In genomic region chr9:107749787-107750444, GRCh38 we compare ENCODE assay signal across 9 cellular contexts.
DNase-seq lines count a peak whose midpoint lies in the region; ATAC-seq, FAIRE-seq and TF ChIP-seq lines count a peak whose summit lies in the region.
"Had no signal": no experiment of that assay in that cellular context is flagged by ENCODE, and none has a peak within 500 bp of the region (broad histone marks: within the 10 kb centered on the region; RNA-seq: fewer than 3 reads in every experiment).

No MANE protein-coding gene starts in this region.

- H3K4me2 ChIP-seq in smooth muscle cell, result peak overlapping the region; percentile 11

- peaks cover 11% of the 10 kb centered on the region for H3F3A ChIP-seq in smooth muscle cell (ENCODE audit: low read depth)

- no peak overlapping the region for H3K27ac Mint-ChIP-seq in CD4-positive, alpha-beta T cell
- H3K27ac Mint-ChIP-seq: activated naive CD8-positive, alpha-beta T cell had no signal

- H3K27me3 ChIP-seq in BJ (ENCODE audit: control insufficient read depth, insufficient read depth, low read length), result no peaks in the 10 kb centered on the region
- H3K27me3 ChIP-seq in iPS-20b (ENCODE audit: insufficient read depth, low read length), result no peaks in the 10 kb centered on the region
- no peaks in the 10 kb centered on the region for H3K27me3 ChIP-seq in smooth muscle cell (ENCODE audit: low read depth)
- H3K27me3 ChIP-seq in CD4-positive, alpha-beta T cell (ENCODE audit: control insufficient read depth, insufficient read depth, low read length), result no peaks in the 10 kb centered on the region

- no peaks in the 10 kb centered on the region for H4K20me1 ChIP-seq in smooth muscle cell (ENCODE audit: low read depth)

- H3K4me1 Mint-ChIP-seq in CD4-positive, alpha-beta T cell (ENCODE audit: low read depth), result no peaks in the 10 kb centered on the region

- in situ Hi-C loops in astrocyte of the cerebellum (cut with HindIII; ENCODE audit: low sequenced_read_pairs), result no loop called here

- no peaks in the 10 kb centered on the region for H3K79me2 ChIP-seq in smooth muscle cell (ENCODE audit: low read depth)

- no peak overlapping the region for H2AFZ ChIP-seq in smooth muscle cell (ENCODE audit: low read depth)

- H3K9me3 ChIP-seq in iPS-20b (ENCODE audit: insufficient read depth, low read depth, low read length) (no peaks in the 10 kb centered on the region), smooth muscle cell (replicated peaks; ENCODE audit: low read depth) (no peaks in the 10 kb centered on the region)
- no peaks in the 10 kb centered on the region for H3K9me3 ChIP-seq in CD4-positive, alpha-beta T cell (ENCODE audit: control insufficient read depth, low read length)

- H3K4me3 ChIP-seq in BJ (ENCODE audit: low read depth, low read length) (no peak overlapping the region), astrocyte of the cerebellum (ENCODE audit: low read depth, low read length) (no peak overlapping the region), iPS-20b (ENCODE audit: low read length) (no peak overlapping the region), smooth muscle cell (no peak overlapping the region)

- DNase-seq in BJ (ENCODE audit: low read depth), result peak; percentile 71
- peak; percentile 36 for DNase-seq in NCI-H1092 (lab: John Stamatoyannopoulos, UW)
- peak; percentile 80 for DNase-seq in astrocyte of the cerebellum (ENCODE audit: low read depth)
- no peak for DNase-seq in smooth muscle cell (lab: John Stamatoyannopoulos, UW; ENCODE audit: unreplicated experiment)
- DNase-seq in CD4-positive, alpha-beta T cell, result no peak
- no peak for DNase-seq in GM19239 (ENCODE audit: insufficient read length, low spot score)

- peak overlapping the region; percentile 35; the same call in 1 of the 2 replicates for H3K9ac ChIP-seq in iPS-20b (ENCODE audit: low read depth, low read length)
- H3K9ac ChIP-seq in smooth muscle cell (ENCODE audit: low read depth), result no peak overlapping the region

- FAIRE-seq in GM19239 (lab: Jason Lieb, UNC), result no peak

- no peaks in the 10 kb centered on the region for H3K36me3 ChIP-seq in BJ (ENCODE audit: control insufficient read depth, insufficient read depth, low read length)
- no peaks in the 10 kb centered on the region for H3K36me3 ChIP-seq in iPS-20b (ENCODE audit: insufficient read depth, low read depth, low read length)
- no peaks in the 10 kb centered on the region for H3K36me3 ChIP-seq in smooth muscle cell (ENCODE audit: low read depth)

- WGBS in smooth muscle cell (ENCODE audit: low lambda C conversion rate), result 67% methylated on average over 5 of the region's 5 CpGs

- H3K9me3 Mint-ChIP-seq in CD4-positive, alpha-beta T cell, result no peaks in the 10 kb centered on the region

- CTCF ChIA-PET in BJ (lab: Yijun Ruan, JAX), result no interaction called here
- CTCF ChIA-PET in CD4-positive, alpha-beta T cell (lab: Charles Lee), result no interaction called here

- H3K27ac ChIP-seq in iPS-20b (ENCODE audit: low read length) (no peak overlapping the region), smooth muscle cell (ENCODE audit: low read depth) (peak overlapping the region; percentile 90)
- no peak overlapping the region for H3K27ac ChIP-seq in CD4-positive, alpha-beta T cell (ENCODE audit: low read depth, low read length)

- H3K36me3 Mint-ChIP-seq in CD4-positive, alpha-beta T cell (ENCODE audit: low read depth), result no peaks in the 10 kb centered on the region
- H3K36me3 Mint-ChIP-seq: activated naive CD8-positive, alpha-beta T cell had no signal

- H3K4me3 Mint-ChIP-seq in CD4-positive, alpha-beta T cell, result no peak overlapping the region
- H3K4me3 Mint-ChIP-seq: activated naive CD8-positive, alpha-beta T cell had no signal

- peaks cover 14% of the 10 kb centered on the region; the same call in 1 of the 2 replicates for H3K4me1 ChIP-seq in iPS-20b (ENCODE audit: insufficient read depth, low read length)
- peaks cover 6% of the 10 kb centered on the region for H3K4me1 ChIP-seq in smooth muscle cell (ENCODE audit: low read depth)

- no peaks in the 10 kb centered on the region for H3K27me3 Mint-ChIP-seq in CD4-positive, alpha-beta T cell
- H3K27me3 Mint-ChIP-seq: activated naive CD8-positive, alpha-beta T cell had no signal

- TF ChIP-seq CTCF in BJ (IDR thresholded peaks at IDR 0.05; ENCODE audit: insufficient read depth, low read depth, low read length) (no peak), astrocyte of the cerebellum (IDR thresholded peaks at IDR 0.05; ENCODE audit: low read depth, low read length, missing control alignments) (no peak), smooth muscle cell (IDR thresholded peaks at IDR 0.05; ENCODE audit: borderline replicate concordance, insufficient read depth, poor library complexity, severe bottlenecking) (no peak)
- TF ChIP-seq CTCF in CD4-positive, alpha-beta T cell (IDR thresholded peaks at IDR 0.05), result no peak

- intact Hi-C loops in CD4-positive, alpha-beta T cell (cut with DNase I, micrococcal nuclease), result no loop called here

- POLR2A ChIA-PET in BJ (lab: Charles Lee), result no interaction called here
- POLR2A ChIA-PET in CD4-positive, alpha-beta T cell (lab: Charles Lee), result no interaction called here

- no peak for ATAC-seq in CD4-positive, alpha-beta T cell (ENCODE audit: poor library complexity)
- ATAC-seq in HG02973 (IDR thresholded peaks at IDR 0.05; ENCODE audit: unreplicated experiment), result no peak

Comparison
In these comparisons a context has a peak if more than half of its experiments do, and no peak if none do; other contexts are left out.
1. DNase-seq: peak in BJ (single experiment), NCI-H1092 (single experiment) and astrocyte of the cerebellum (single experiment); none in smooth muscle cell (single experiment), CD4-positive, alpha-beta T cell (0 of 10) and GM19239 (single experiment).